2 cellular contexts compared by ENCODE assay signal in genomic region chr13:24540236-24541126, GRCh38.
TF ChIP-seq lines count a peak whose summit lies in the region.

No MANE protein-coding gene starts in this region.

TF ChIP-seq in K562, 482 proteins besides CTCF, POLR2A, EP300 and RAD21 (continued from another document and continues in another):
- no peak for TF ChIP-seq ASH1L (IDR thresholded peaks at IDR 0.05; ENCODE audit: borderline replicate concordance, low read depth, partially characterized antibody)
- TF ChIP-seq SMAD1 (IDR thresholded peaks at IDR 0.05; ENCODE audit: low read depth, low read length, partially characterized antibody), result no peak
- no peak for TF ChIP-seq MTF1 (CRISPR knock-in tag; IDR thresholded peaks at IDR 0.05; ENCODE audit: borderline replicate concordance)
- TF ChIP-seq HOMEZ (CRISPR knock-in tag; IDR thresholded peaks at IDR 0.05), result no peak
- TF ChIP-seq KLF10 (CRISPR knock-in tag; IDR thresholded peaks at IDR 0.05), result no peak
- TF ChIP-seq, protein P1, sequence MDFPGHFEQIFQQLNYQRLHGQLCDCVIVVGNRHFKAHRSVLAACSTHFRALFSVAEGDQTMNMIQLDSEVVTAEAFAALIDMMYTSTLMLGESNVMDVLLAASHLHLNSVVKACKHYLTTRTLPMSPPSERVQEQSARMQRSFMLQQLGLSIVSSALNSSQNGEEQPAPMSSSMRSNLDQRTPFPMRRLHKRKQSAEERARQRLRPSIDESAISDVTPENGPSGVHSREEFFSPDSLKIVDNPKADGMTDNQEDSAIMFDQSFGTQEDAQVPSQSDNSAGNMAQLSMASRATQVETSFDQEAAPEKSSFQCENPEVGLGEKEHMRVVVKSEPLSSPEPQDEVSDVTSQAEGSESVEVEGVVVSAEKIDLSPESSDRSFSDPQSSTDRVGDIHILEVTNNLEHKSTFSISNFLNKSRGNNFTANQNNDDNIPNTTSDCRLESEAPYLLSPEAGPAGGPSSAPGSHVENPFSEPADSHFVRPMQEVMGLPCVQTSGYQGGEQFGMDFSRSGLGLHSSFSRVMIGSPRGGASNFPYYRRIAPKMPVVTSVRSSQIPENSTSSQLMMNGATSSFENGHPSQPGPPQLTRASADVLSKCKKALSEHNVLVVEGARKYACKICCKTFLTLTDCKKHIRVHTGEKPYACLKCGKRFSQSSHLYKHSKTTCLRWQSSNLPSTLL (IDR thresholded peaks at IDR 0.05), result no peak
- no peak for TF ChIP-seq EWSR1 (IDR thresholded peaks at IDR 0.05; ENCODE audit: borderline replicate concordance, low read depth, partially characterized antibody)
- TF ChIP-seq ZNF75A (CRISPR knock-in tag; IDR thresholded peaks at IDR 0.05), result no peak
- TF ChIP-seq ZNF77 (CRISPR knock-in tag; IDR thresholded peaks at IDR 0.05), result no peak
- no peak for TF ChIP-seq JUN (IDR thresholded peaks at IDR 0.05; ENCODE audit: borderline replicate concordance, low read depth, low read length)
- TF ChIP-seq JUN (CRISPR knock-in tag; IDR thresholded peaks at IDR 0.05; ENCODE audit: borderline replicate concordance), result no peak
- no peak for TF ChIP-seq ZNF165 (CRISPR knock-in tag; IDR thresholded peaks at IDR 0.05; ENCODE audit: borderline replicate concordance)
- no peak for TF ChIP-seq ZNF609 (CRISPR knock-in tag; IDR thresholded peaks at IDR 0.05; ENCODE audit: borderline replicate concordance)
- TF ChIP-seq GTF2E2 (tag; IDR thresholded peaks at IDR 0.05), result no peak
- TF ChIP-seq VEZF1 (CRISPR knock-in tag; IDR thresholded peaks at IDR 0.05), result no peak
- TF ChIP-seq TAF1 (IDR thresholded peaks at IDR 0.05; ENCODE audit: control insufficient read depth, extremely low read depth, insufficient read depth, low read length, severe bottlenecking), result no peak
- TF ChIP-seq ZNF695 (CRISPR knock-in tag; IDR thresholded peaks at IDR 0.05), result no peak

TF ChIP-seq in HepG2, 621 proteins besides CTCF, POLR2A, EP300 and RAD21 (continued from another document):
- no peak for TF ChIP-seq MXI1 (IDR thresholded peaks at IDR 0.05; ENCODE audit: borderline replicate concordance, low read depth, low read length)
- TF ChIP-seq ZNF367 (CRISPR knock-in tag; IDR thresholded peaks at IDR 0.05; ENCODE audit: borderline replicate concordance), result no peak
- peak; percentile 46; the same call in 1 of the 2 replicates for TF ChIP-seq ZBED4 (CRISPR knock-in tag; IDR thresholded peaks at IDR 0.05; ENCODE audit: borderline replicate concordance)
- no peak for TF ChIP-seq HIC2 (CRISPR knock-in tag; IDR thresholded peaks at IDR 0.05; ENCODE audit: low read depth)
- peak; percentile 50 for TF ChIP-seq STAG1 (CRISPR knock-in tag; IDR thresholded peaks at IDR 0.05)
- no peak for TF ChIP-seq ZMAT3 (CRISPR knock-in tag; conservative IDR thresholded peaks at IDR 0.05)
